In the genomic region with DNA sequence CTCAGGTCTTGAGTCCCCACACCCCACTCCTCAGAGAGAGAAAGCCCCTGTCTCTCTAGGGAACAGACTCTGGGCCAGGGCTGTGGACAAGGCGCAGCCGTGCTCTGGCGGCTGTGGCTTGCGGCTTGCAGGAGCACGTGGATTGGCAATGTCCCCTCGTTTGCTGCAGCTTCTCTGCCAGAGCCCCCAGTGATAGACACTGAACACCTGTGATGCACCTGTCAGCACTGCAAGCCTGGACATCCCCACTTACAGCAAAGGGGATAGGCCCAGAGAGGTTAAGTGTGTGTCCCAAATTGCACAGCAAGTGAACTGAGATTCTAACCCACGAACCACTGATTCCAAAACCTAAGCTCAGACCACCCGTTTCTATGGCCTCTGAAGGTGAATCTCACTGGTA, we compare ENCODE assay signal across 14 cellular contexts. TPM values are rescaled to one million over a fixed set of nuclear protein-coding genes. Genes with fewer than 3 reads are reported as not detected.
A peak's percentile ranks its signal among the peaks of the same experiment; 100 is the strongest.
DNase-seq lines count a peak whose midpoint lies in the region; ATAC-seq and TF ChIP-seq lines count a peak whose summit lies in the region.
"Had no signal": no experiment of that assay in that cellular context is flagged by ENCODE, and none has a peak within 500 bp of the region (broad histone marks: within the 10 kb centered on the region; RNA-seq: fewer than 3 reads in every experiment).

No MANE protein-coding gene starts in this region.

- no peak overlapping the region for H3K4me3 ChIP-seq in HEK293 (ENCODE audit: low read depth, low read length)
- H3K4me3 ChIP-seq: HAP-1 had no signal

- no peak for TF ChIP-seq CTCF in HEK293 (tag by site-specific recombination; IDR thresholded peaks at IDR 0.05)

- no peaks in the 10 kb centered on the region for H3K36me3 ChIP-seq in HEK293 (ENCODE audit: control insufficient read depth in 2 of 2, insufficient read depth in 1 of 2, low read length in 2 of 2)
- H3K36me3 ChIP-seq: BE2C, HAP-1 had no signal

- DNase-seq in left ventricle myocardium superior (no peak), left cardiac atrium (no peak), myocyte (ENCODE audit: low read depth) (peak; percentile 73), T-helper 1 cell (no peak), DMS 273 (lab: John Stamatoyannopoulos, UW; ENCODE audit: unreplicated experiment) (no peak)
- no peak for DNase-seq in activated naive CD4-positive, alpha-beta T cell treated with anti-CD3 and anti-CD28 coated beads, Interleukin-2, amount 50 U/mL, for 72 hours (ENCODE audit: low spot score in 2 of 2)
- DNase-seq: BE2C, DMS 273 treated with DMSO at 0.1 percent for 48 hours, HFFc6, KBM-7 had no signal

- no peaks in the 10 kb centered on the region for H3K36me3 Mint-ChIP-seq in activated naive CD4-positive, alpha-beta T cell treated with anti-CD3 and anti-CD28 coated beads, Interleukin-2, amount 50 U/mL, for 72 hours

- intact Hi-C loops in left ventricle myocardium superior (cut with micrococcal nuclease) = no loop called here
- intact Hi-C loops in left cardiac atrium (cut with DNase I) = no loop called here

- ATAC-seq in left ventricle myocardium superior = peak; percentile 7
- no peak for ATAC-seq in left cardiac atrium
- no peak for ATAC-seq in activated naive CD4-positive, alpha-beta T cell treated with anti-CD3 and anti-CD28 coated beads, Interleukin-2, amount 50 U/mL, for 72 hours

- no peaks in the 10 kb centered on the region for H3K4me1 ChIP-seq in HEK293 (ENCODE audit: control insufficient read depth, insufficient read depth, low read length)
- H3K4me1 ChIP-seq: BE2C, HAP-1 had no signal

- H3K27ac ChIP-seq in HEK293 (ENCODE audit: extremely low read depth, low read depth, low read length) = no peak overlapping the region
- H3K27ac ChIP-seq: HL-60 had no signal

- H3K9me3 ChIP-seq in HEK293 (ENCODE audit: control insufficient read depth, insufficient read depth, low read depth, low read length) = no peaks in the 10 kb centered on the region
- H3K9me3 ChIP-seq: BE2C, HAP-1 had no signal

- POLR2A ChIA-PET in HEK293 (lab: Yijun Ruan, JAX) = no interaction called here

- CTCF ChIA-PET in HEK293 (lab: Yijun Ruan, JAX) = interaction anchor here (1.0 to 1.5 kb wide), 3 partner anchors 8 to 36 kb away, joined by 3 to 5 read pairs (median 3); no protein-coding TSS in a partner anchor

- peaks cover 0 to 5% of the 10 kb centered on the region in 2 donors for H3K9me3 Mint-ChIP-seq in activated naive CD4-positive, alpha-beta T cell treated with anti-CD3 and anti-CD28 coated beads, Interleukin-2, amount 50 U/mL, for 72 hours

- H3K27ac Mint-ChIP-seq in activated naive CD4-positive, alpha-beta T cell treated with anti-CD3 and anti-CD28 coated beads, Interleukin-2, amount 50 U/mL, for 72 hours = no peak overlapping the region
- H3K27ac Mint-ChIP-seq: HFFc6 had no signal

TF ChIP-seq in HEK293, 187 proteins besides CTCF, POLR2A, EP300 and RAD21:
- 0 out of 2 replicates have a peak, but pooled peaks have one; percentile 35 for TF ChIP-seq ZNF768 (tag by site-specific recombination; IDR thresholded peaks at IDR 0.05)
- TF ChIP-seq ZNF214 (tag by site-specific recombination; IDR thresholded peaks at IDR 0.05; ENCODE audit: borderline replicate concordance) = no peak
- TF ChIP-seq, protein P1, sequence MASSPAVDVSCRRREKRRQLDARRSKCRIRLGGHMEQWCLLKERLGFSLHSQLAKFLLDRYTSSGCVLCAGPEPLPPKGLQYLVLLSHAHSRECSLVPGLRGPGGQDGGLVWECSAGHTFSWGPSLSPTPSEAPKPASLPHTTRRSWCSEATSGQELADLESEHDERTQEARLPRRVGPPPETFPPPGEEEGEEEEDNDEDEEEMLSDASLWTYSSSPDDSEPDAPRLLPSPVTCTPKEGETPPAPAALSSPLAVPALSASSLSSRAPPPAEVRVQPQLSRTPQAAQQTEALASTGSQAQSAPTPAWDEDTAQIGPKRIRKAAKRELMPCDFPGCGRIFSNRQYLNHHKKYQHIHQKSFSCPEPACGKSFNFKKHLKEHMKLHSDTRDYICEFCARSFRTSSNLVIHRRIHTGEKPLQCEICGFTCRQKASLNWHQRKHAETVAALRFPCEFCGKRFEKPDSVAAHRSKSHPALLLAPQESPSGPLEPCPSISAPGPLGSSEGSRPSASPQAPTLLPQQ (tag by site-specific recombination; IDR thresholded peaks at IDR 0.05) = no peak

RNA-seq across cellular contexts. Expression of a gene that starts 7.0 kb away (rescaled TPM):
- total RNA-seq in left ventricle myocardium superior (0.25 TPM), left cardiac atrium (under 1 TPM in 1 of 2 donors, not detected in 1; 0.12 TPM), myocyte (0.10 TPM in 1 of 2 replicates, not detected in the other)
- not detected for polyA plus RNA-seq in myocyte (2012)
- under 1 TPM in 1 of 2 donors, not detected in 1; 0.48 TPM for total RNA-seq in activated naive CD4-positive, alpha-beta T cell treated with anti-CD3 and anti-CD28 coated beads, Interleukin-2, amount 50 U/mL, for 72 hours
- total RNA-seq: Daoy had no signal

RNA-seq across cellular contexts. Expression of a gene that starts 41.1 kb away (rescaled TPM):
- total RNA-seq in left ventricle myocardium superior (54.4 TPM), left cardiac atrium (10 to 100 TPM; 25.3 to 30.5 TPM), myocyte (30.3 and 54.3 TPM in 2 replicates)
- polyA plus RNA-seq in myocyte (2012) = 17.0 TPM
- total RNA-seq in activated naive CD4-positive, alpha-beta T cell treated with anti-CD3 and anti-CD28 coated beads, Interleukin-2, amount 50 U/mL, for 72 hours = 10 to 100 TPM; 38.7 to 43.8 TPM

RNA-seq across cellular contexts. Expression of a gene that starts 45.3 kb away (rescaled TPM):
- total RNA-seq in left ventricle myocardium superior (60.8 TPM), left cardiac atrium (10 to 100 TPM; 30.9 to 35.2 TPM), myocyte (50.6 and 59.6 TPM in 2 replicates)
- 33.5 TPM for polyA plus RNA-seq in myocyte (2012)
- total RNA-seq in activated naive CD4-positive, alpha-beta T cell treated with anti-CD3 and anti-CD28 coated beads, Interleukin-2, amount 50 U/mL, for 72 hours = 100 to 1,000 TPM; 104 to 194 TPM
